22 cellular contexts compared by ENCODE assay signal in the genomic region with DNA sequence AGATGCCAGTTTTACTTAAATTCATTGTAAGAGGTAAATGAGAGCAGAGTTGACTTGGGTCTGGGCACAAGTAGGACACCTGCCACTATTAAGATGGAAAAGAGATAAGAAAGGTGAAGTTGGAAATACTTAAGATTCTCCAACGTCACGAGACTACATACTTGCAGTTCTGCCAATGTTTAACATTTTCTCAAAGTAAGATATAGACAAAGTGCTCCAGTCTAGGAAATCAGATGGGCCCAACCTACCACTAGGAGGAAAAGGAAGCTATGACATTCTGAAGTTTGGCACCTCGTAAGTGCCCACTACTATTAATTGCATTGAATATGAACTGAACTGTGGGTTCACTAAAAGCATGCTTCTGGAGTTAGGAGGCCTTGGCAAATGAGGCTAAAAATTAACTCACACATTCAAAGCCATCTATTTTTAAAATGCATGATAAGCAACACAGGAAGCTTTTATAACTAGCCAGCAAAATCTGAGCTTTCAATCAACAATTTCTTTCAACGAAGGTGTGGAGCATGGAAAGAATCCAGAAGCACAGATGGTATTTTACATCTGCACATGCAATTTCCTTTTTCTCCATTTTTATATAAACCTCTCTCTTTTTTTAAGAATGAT.
DNase-seq lines count a peak whose midpoint lies in the region; ATAC-seq and TF ChIP-seq lines count a peak whose summit lies in the region.
"Had no signal": no experiment of that assay in that cellular context is flagged by ENCODE, and none has a peak within 500 bp of the region (broad histone marks: within the 10 kb centered on the region; RNA-seq: fewer than 3 reads in every experiment).

No MANE protein-coding gene starts in this region.

- H3K36me3 Mint-ChIP-seq in nephron progenitor cell (ENCODE audit: low read depth), result no peaks in the 10 kb centered on the region
- H3K36me3 Mint-ChIP-seq: CD4-positive, alpha-beta memory T cell had no signal

- no peaks in the 10 kb centered on the region for H3K4me1 Mint-ChIP-seq in nephron progenitor cell
- H3K4me1 Mint-ChIP-seq: CD4-positive, alpha-beta memory T cell; H9 had no signal

- H3K4me3 Mint-ChIP-seq in nephron progenitor cell, result no peak overlapping the region
- H3K4me3 Mint-ChIP-seq: CD4-positive, alpha-beta memory T cell; H9; HFFc6 had no signal

- H3K27ac Mint-ChIP-seq in nephron progenitor cell, result no peak overlapping the region
- H3K27ac Mint-ChIP-seq: CD4-positive, alpha-beta memory T cell; H9; HFFc6 had no signal

- H3K4me3 ChIP-seq in left ventricle myocardium inferior, result no peak overlapping the region
- H3K4me3 ChIP-seq: BLaER1 treated with 17β-estradiol and CSF1 and Interleukin-3, amounts not matched to agents 10 nM and 100 nM; GM23248 had no signal

- peak; percentile 7 for DNase-seq in DMS 273 (lab: John Stamatoyannopoulos, UW; ENCODE audit: unreplicated experiment)
- no peak for DNase-seq in DMS 273 treated with DMSO at 0.1 percent for 48 hours (lab: John Stamatoyannopoulos, UW)
- peak; percentile 8 for DNase-seq in cerebellum (ENCODE audit: low spot score)
- no peak for DNase-seq in left ventricle myocardium inferior
- DNase-seq in putamen (ENCODE audit: low spot score), result peak; percentile 50
- DNase-seq in SKM-1 (lab: John Stamatoyannopoulos, UW; ENCODE audit: unreplicated experiment), result no peak
- DNase-seq in nephron progenitor cell, result no peak
- DNase-seq: 8988T; Caco-2; CD4-positive, alpha-beta memory T cell; GDM1; GM23248; H9; HFFc6; Kasumi-1; NCI-H1417; NCI-H1694 treated with DMSO at 0.1 percent for 48 hours; NCI-H446 treated with DMSO at 0.1 percent for 48 hours; NCI-H526 treated with DMSO at 0.1 percent for 48 hours; SHP77 treated with DMSO at 0.1 percent for 48 hours had no signal

- H3K4me1 ChIP-seq in left ventricle myocardium inferior, result peaks cover 14% of the 10 kb centered on the region
- H3K4me1 ChIP-seq: BLaER1 treated with 17β-estradiol and CSF1 and Interleukin-3, amounts not matched to agents 10 nM and 100 nM had no signal

- intact Hi-C loops in left ventricle myocardium inferior (cut with micrococcal nuclease), result no loop called here

- no peaks in the 10 kb centered on the region for H3K9me3 ChIP-seq in left ventricle myocardium inferior (replicated peaks)
- H3K9me3 ChIP-seq: BLaER1 treated with 17β-estradiol and CSF1 and Interleukin-3, amounts not matched to agents 10 nM and 100 nM had no signal

- TF ChIP-seq CTCF in left ventricle myocardium inferior (IDR thresholded peaks at IDR 0.05; ENCODE audit: borderline replicate concordance), result no peak
- TF ChIP-seq CTCF in nephron progenitor cell (IDR thresholded peaks at IDR 0.05), result no peak

- no peak for ATAC-seq in GM19397 (IDR thresholded peaks at IDR 0.05; ENCODE audit: unreplicated experiment)

- no peaks in the 10 kb centered on the region for H3K27me3 ChIP-seq in left ventricle myocardium inferior (ENCODE audit: low read depth)
- H3K27me3 ChIP-seq: BLaER1 treated with 17β-estradiol and CSF1 and Interleukin-3, amounts not matched to agents 10 nM and 100 nM had no signal

- peaks cover 4% of the 10 kb centered on the region for H3K27me3 Mint-ChIP-seq in nephron progenitor cell (ENCODE audit: low read depth, poor library complexity)

- H3K27ac ChIP-seq in left ventricle myocardium inferior (replicated peaks), result peak overlapping the region; percentile 72
- H3K27ac ChIP-seq: BLaER1 treated with 17β-estradiol and CSF1 and Interleukin-3, amounts not matched to agents 10 nM and 100 nM; GM23248 had no signal

- H3K9me3 Mint-ChIP-seq in nephron progenitor cell, result no peaks in the 10 kb centered on the region
- H3K9me3 Mint-ChIP-seq: H9 had no signal

- H3K36me3 ChIP-seq in left ventricle myocardium inferior, result no peaks in the 10 kb centered on the region
- H3K36me3 ChIP-seq: BLaER1 treated with 17β-estradiol and CSF1 and Interleukin-3, amounts not matched to agents 10 nM and 100 nM had no signal

Comparison
In these comparisons a context has a peak if more than half of its experiments do, and no peak if none do; other contexts are left out.
1. DNase-seq: peak in DMS 273 (single experiment), cerebellum (single experiment) and putamen (single experiment); none in DMS 273 treated with DMSO at 0.1 percent for 48 hours (single experiment), left ventricle myocardium inferior (single experiment), SKM-1 (single experiment) and nephron progenitor cell (single experiment).